In the genomic region with DNA sequence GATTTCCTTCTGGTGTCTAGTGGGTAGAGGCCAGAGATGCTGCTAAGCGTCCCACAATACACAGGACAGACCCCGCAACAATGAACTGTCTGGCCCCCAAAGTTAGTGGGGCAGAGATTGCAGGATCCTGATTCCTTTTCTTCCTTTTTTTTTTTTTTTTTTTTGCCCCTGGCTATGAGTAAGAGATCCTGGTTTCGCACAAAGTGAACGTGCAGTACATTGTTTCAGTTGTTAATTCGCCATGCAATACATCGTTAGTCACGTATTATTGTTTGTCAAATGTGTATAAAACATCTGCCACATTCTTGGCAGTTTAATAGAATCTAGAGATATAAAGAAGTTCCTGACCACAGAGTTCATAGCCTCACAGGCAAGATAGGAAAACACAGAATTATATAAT, we compare ENCODE assay signal across 25 cellular contexts. TPM values are rescaled to one million over a fixed set of nuclear protein-coding genes. Genes with fewer than 3 reads are reported as not detected.
DNase-seq lines count a peak whose midpoint lies in the region; FAIRE-seq and TF ChIP-seq lines count a peak whose summit lies in the region.
"Had no signal": no experiment of that assay in that cellular context is flagged by ENCODE, and none has a peak within 500 bp of the region (broad histone marks: within the 10 kb centered on the region; RNA-seq: fewer than 3 reads in every experiment).

No MANE protein-coding gene starts in this region.

- H4K20me1 ChIP-seq in endothelial cell of umbilical vein (replicated peaks; ENCODE audit: control insufficient read depth, extremely low read depth, insufficient read depth, low read length), result no peaks in the 10 kb centered on the region

- TF ChIP-seq CTCF in HFFc6 (IDR thresholded peaks at IDR 0.05) (no peak), RWPE1 (conservative IDR thresholded peaks at IDR 0.05; ENCODE audit: low read depth) (no peak), endothelial cell of umbilical vein (IDR thresholded peaks at IDR 0.05; ENCODE audit: extremely low read depth in 1 of 2, insufficient read depth in 1 of 2, low read depth in 1 of 2, low read length in 2 of 2) (no peak)

- dilution Hi-C loops in endothelial cell of umbilical vein (cut with MboI; ENCODE audit: extremely low pct_ligation_motif_present, low sequenced_read_pairs), result no loop called here

- no peak for TF ChIP-seq POLR2A in endothelial cell of umbilical vein (IDR thresholded peaks at IDR 0.05; ENCODE audit: low read depth, low read length)

- FAIRE-seq in endothelial cell of umbilical vein (lab: Jason Lieb, UNC), result no peak

- CTCF ChIA-PET in RWPE1 (lab: Yijun Ruan, JAX) (no interaction called here), endothelial cell of umbilical vein (lab: Charles Lee) (no interaction called here)

- no peak overlapping the region for H3K4me2 ChIP-seq in endothelial cell of umbilical vein (ENCODE audit: insufficient read depth, low read length)

- H3K36me3 ChIP-seq in endothelial cell of umbilical vein (ENCODE audit: control insufficient read depth in 2 of 2, extremely low read depth in 1 of 2, insufficient read depth in 2 of 2, low read length in 2 of 2), result no peaks in the 10 kb centered on the region
- H3K36me3 ChIP-seq: gastroesophageal sphincter, spleen had no signal

- POLR2A ChIA-PET in RWPE1 (lab: Yijun Ruan, JAX; ENCODE audit: low non-redundant PET) (no interaction called here), endothelial cell of umbilical vein (lab: Charles Lee) (no interaction called here)

- no peaks in the 10 kb centered on the region for H3K27me3 Mint-ChIP-seq in HFFc6 (ENCODE audit: insufficient read depth)
- H3K27me3 Mint-ChIP-seq: activated CD4-positive, alpha-beta memory T cell treated with anti-CD3 and anti-CD28 coated beads for 36 hours; activated naive CD8-positive, alpha-beta T cell treated with anti-CD3 and anti-CD28 coated beads, Interleukin-2, amount 10 ng/mL, durations not matched to agents 7 days and 5 days; CD8-positive, alpha-beta memory T cell; dendritic cell treated with granulocyte-macrophage colony-stimulating factor and Interleukin-4, amounts not matched to agents 40 ng/mL and 50 ng/mL, for 4 days; T-helper 17 cell had no signal

- H3K4me3 Mint-ChIP-seq in HFFc6, result no peak overlapping the region
- H3K4me3 Mint-ChIP-seq: activated CD4-positive, alpha-beta memory T cell treated with anti-CD3 and anti-CD28 coated beads for 36 hours; activated naive CD8-positive, alpha-beta T cell treated with anti-CD3 and anti-CD28 coated beads, Interleukin-2, amount 10 ng/mL, durations not matched to agents 7 days and 5 days; CD8-positive, alpha-beta memory T cell; dendritic cell treated with granulocyte-macrophage colony-stimulating factor and Interleukin-4, amounts not matched to agents 40 ng/mL and 50 ng/mL, for 4 days; T-helper 17 cell had no signal

- no peaks in the 10 kb centered on the region for H3K36me3 Mint-ChIP-seq in HFFc6 (ENCODE audit: low read depth)
- H3K36me3 Mint-ChIP-seq: activated CD4-positive, alpha-beta memory T cell treated with anti-CD3 and anti-CD28 coated beads for 36 hours; activated naive CD8-positive, alpha-beta T cell treated with anti-CD3 and anti-CD28 coated beads, Interleukin-2, amount 10 ng/mL, durations not matched to agents 7 days and 5 days; CD8-positive, alpha-beta memory T cell had no signal

- H3K9me1 ChIP-seq in endothelial cell of umbilical vein (replicated peaks; ENCODE audit: control insufficient read depth, extremely low read depth, insufficient read depth, low read length), result no peaks in the 10 kb centered on the region

- peak overlapping the region; percentile 96 for H3K27ac ChIP-seq in RWPE1
- no peak overlapping the region for H3K27ac ChIP-seq in endothelial cell of umbilical vein (ENCODE audit: insufficient read depth, low read depth, low read length)
- H3K27ac ChIP-seq: body of pancreas, gastroesophageal sphincter, spleen had no signal

- no peaks in the 10 kb centered on the region for H3K27me3 ChIP-seq in endothelial cell of umbilical vein (ENCODE audit: control insufficient read depth in 2 of 2, insufficient read depth in 2 of 2, low read length in 2 of 2)
- H3K27me3 ChIP-seq: body of pancreas, gastroesophageal sphincter, spleen, testis had no signal

- H3K4me1 Mint-ChIP-seq in HFFc6 (ENCODE audit: low read depth), result peaks cover 34% of the 10 kb centered on the region
- H3K4me1 Mint-ChIP-seq: activated naive CD8-positive, alpha-beta T cell treated with anti-CD3 and anti-CD28 coated beads, Interleukin-2, amount 10 ng/mL, durations not matched to agents 7 days and 5 days had no signal

- BruUV-seq in endothelial cell of umbilical vein (replicated peaks; lab: Mats Ljungman, UMichigan), result no TSS peak

- no peaks in the 10 kb centered on the region for H3K4me1 ChIP-seq in endothelial cell of umbilical vein (ENCODE audit: control insufficient read depth, extremely low read depth, insufficient read depth, low read length)
- H3K4me1 ChIP-seq: body of pancreas had no signal

- DNase-seq in HFFc6, result peak; percentile 20
- DNase-seq in RWPE1 (ENCODE audit: low spot score), result peak; percentile 66
- DNase-seq in endothelial cell of umbilical vein (ENCODE audit: low read depth, low spot score), result peak; percentile 49
- DNase-seq in pulmonary artery endothelial cell (ENCODE audit: low read depth, low spot score), result peak; percentile 59
- no peak for DNase-seq in NCI-H1105 (lab: John Stamatoyannopoulos, UW)
- no peak for DNase-seq in NOMO-1 (lab: John Stamatoyannopoulos, UW; ENCODE audit: unreplicated experiment in 2 of 2)
- no peak for DNase-seq in activated naive CD4-positive, alpha-beta T cell (lab: John Stamatoyannopoulos, UW)
- DNase-seq: activated CD4-positive, alpha-beta memory T cell treated with anti-CD3 and anti-CD28 coated beads for 36 hours; activated CD4-positive, CD25-positive, alpha-beta regulatory T cell; activated naive CD8-positive, alpha-beta T cell treated with anti-CD3 and anti-CD28 coated beads, Interleukin-2, amount 10 ng/mL, durations not matched to agents 7 days and 5 days; body of pancreas; CD8-positive, alpha-beta memory T cell; DMS53; islet precursor cell; KG1; NCI-H2029; NCI-H226; spleen; stimulated activated CD4-positive, alpha-beta T cell treated with anti-CD3 and anti-CD28 coated beads, Interleukin-4, amount 100 ng/mL, for 1 hour; stimulated activated naive CD4-positive, alpha-beta T cell; T-helper 17 cell; testis had no signal

- H3K4me3 ChIP-seq in endothelial cell of umbilical vein (replicated peaks in 1 of 3; ENCODE audit: insufficient read depth in 1 of 3, low read depth in 1 of 3, low read length in 3 of 3), result no peak overlapping the region
- H3K4me3 ChIP-seq: body of pancreas, gastroesophageal sphincter, lung, spleen, testis had no signal

- H3K9me3 Mint-ChIP-seq in HFFc6, result no peaks in the 10 kb centered on the region
- H3K9me3 Mint-ChIP-seq: activated CD4-positive, alpha-beta memory T cell treated with anti-CD3 and anti-CD28 coated beads for 36 hours; activated naive CD8-positive, alpha-beta T cell treated with anti-CD3 and anti-CD28 coated beads, Interleukin-2, amount 10 ng/mL, durations not matched to agents 7 days and 5 days; CD8-positive, alpha-beta memory T cell; dendritic cell treated with granulocyte-macrophage colony-stimulating factor and Interleukin-4, amounts not matched to agents 40 ng/mL and 50 ng/mL, for 4 days had no signal

- H2AFZ ChIP-seq in endothelial cell of umbilical vein (ENCODE audit: low read depth, low read length), result no peak overlapping the region

- intact Hi-C loops in endothelial cell of umbilical vein (cut with micrococcal nuclease), result no loop called here

- H3K9me3 ChIP-seq in endothelial cell of umbilical vein (replicated peaks; ENCODE audit: control insufficient read depth, insufficient read depth, low read length), result no peaks in the 10 kb centered on the region
- H3K9me3 ChIP-seq: body of pancreas, gastroesophageal sphincter, spleen, testis had no signal

- no peak overlapping the region for H3K9ac ChIP-seq in endothelial cell of umbilical vein (replicated peaks; ENCODE audit: extremely low read depth, insufficient read depth, low read length)

- no peaks in the 10 kb centered on the region for H3K79me2 ChIP-seq in endothelial cell of umbilical vein (ENCODE audit: control insufficient read depth, insufficient read depth, low read length)

- H3K27ac Mint-ChIP-seq in HFFc6, result no peak overlapping the region
- H3K27ac Mint-ChIP-seq: activated CD4-positive, alpha-beta memory T cell treated with anti-CD3 and anti-CD28 coated beads for 36 hours; activated naive CD8-positive, alpha-beta T cell treated with anti-CD3 and anti-CD28 coated beads, Interleukin-2, amount 10 ng/mL, durations not matched to agents 7 days and 5 days; CD8-positive, alpha-beta memory T cell; dendritic cell treated with granulocyte-macrophage colony-stimulating factor and Interleukin-4, amounts not matched to agents 40 ng/mL and 50 ng/mL, for 4 days; T-helper 17 cell had no signal

TF ChIP-seq in endothelial cell of umbilical vein, 7 proteins besides CTCF, POLR2A, EP300 and RAD21:
- peak; percentile 26 for TF ChIP-seq FOS (IDR thresholded peaks at IDR 0.05; ENCODE audit: borderline replicate concordance, insufficient read depth, low read length)
- no peak for TF ChIP-seq JUN (IDR thresholded peaks at IDR 0.05; ENCODE audit: borderline replicate concordance, insufficient read depth, insufficient read length, low read depth)

RNA-seq across cellular contexts. Expression of a gene that starts 20.2 kb away (rescaled TPM):
- 10 to 100 TPM; 25.9 to 34.6 (median 30.0) TPM for total RNA-seq in HFFc6 (2021; fragmentation: NEBNext Ultra II Directional; extraction: Animal tissue kit (Norgen Biotek cat#: 25700))
- total RNA-seq in endothelial cell of umbilical vein (17.7 and 21.1 TPM in 2 replicates), pulmonary artery endothelial cell (28.2 and 45.3 TPM in 2 replicates)
- 19.4 and 20.8 TPM in 2 replicates for polyA plus RNA-seq in endothelial cell of umbilical vein
- polyA plus RNA-seq in endothelial cell of umbilical vein (2011; cell fraction: cytosol; rRNA removed), result 22.6 and 25.1 TPM in 2 replicates
- 18.4 and 19.5 TPM in 2 replicates for polyA plus RNA-seq in endothelial cell of umbilical vein (2011; cell fraction: nucleus; rRNA removed)
- 14.4 and 15.3 TPM in 2 replicates for polyA plus RNA-seq in endothelial cell of umbilical vein (2012)
- 15.2 and 21.4 TPM in 2 replicates for polyA minus RNA-seq in endothelial cell of umbilical vein
- polyA minus RNA-seq in endothelial cell of umbilical vein (2011; cell fraction: cytosol; rRNA and poly(A)+ RNA removed), result 28.7 TPM
- polyA minus RNA-seq in endothelial cell of umbilical vein (2011; cell fraction: nucleus; rRNA and poly(A)+ RNA removed), result 8.4 and 8.9 TPM in 2 replicates

Comparison
In these comparisons a context has a peak if more than half of its experiments do, and no peak if none do; other contexts are left out.
1. DNase-seq: peak in HFFc6 (single experiment), RWPE1 (single experiment), endothelial cell of umbilical vein (single experiment) and pulmonary artery endothelial cell (single experiment); none in NCI-H1105 (single experiment), NOMO-1 (0 of 2) and activated naive CD4-positive, alpha-beta T cell (0 of 4).